In genomic region chr7:117791877-117792780, GRCh38 we compare ENCODE assay signal across 1 cellular context.
TF ChIP-seq lines count a peak whose summit lies in the region.

No MANE protein-coding gene starts in this region.

TF ChIP-seq in K562, 482 proteins besides CTCF, POLR2A, EP300 and RAD21 (continued from another document and continues in another):
- TF ChIP-seq ZBTB11 (CRISPR knock-in tag; IDR thresholded peaks at IDR 0.05): peak in 1 of 3 experiments; percentile 76; a peak in 2 of 6 replicates
- TF ChIP-seq CTBP1 (IDR thresholded peaks at IDR 0.05; ENCODE audit: borderline replicate concordance): peak; percentile 98
- peak; percentile 100 for TF ChIP-seq ZNF316 (IDR thresholded peaks at IDR 0.05)
- 0 out of 2 replicates have a peak, but pooled peaks have one; percentile 43 for TF ChIP-seq ZFPM2 (CRISPR knock-in tag; IDR thresholded peaks at IDR 0.05)
- no peak for TF ChIP-seq POLR2AphosphoS2 (IDR thresholded peaks at IDR 0.05; ENCODE audit: low read length)
- no peak for TF ChIP-seq ZNF76 (CRISPR knock-in tag; IDR thresholded peaks at IDR 0.05; ENCODE audit: borderline replicate concordance)
- TF ChIP-seq ESRRB (CRISPR knock-in tag; IDR thresholded peaks at IDR 0.05; ENCODE audit: borderline replicate concordance): no peak
- peak; percentile 80 for TF ChIP-seq CREB3 (tag; conservative IDR thresholded peaks at IDR 0.05; ENCODE audit: low read depth)
- TF ChIP-seq JUNB (CRISPR knock-in tag; conservative IDR thresholded peaks at IDR 0.05): no peak
- TF ChIP-seq ZFX (CRISPR knock-in tag; IDR thresholded peaks at IDR 0.05): no peak
- TF ChIP-seq CHD4 (IDR thresholded peaks at IDR 0.05; ENCODE audit: insufficient read depth, insufficient replicate concordance, low read depth, low read length, poor library complexity, severe bottlenecking): no peak
- TF ChIP-seq ZNF695 (CRISPR knock-in tag; IDR thresholded peaks at IDR 0.05): no peak
- TF ChIP-seq XRCC3 (IDR thresholded peaks at IDR 0.05): no peak
- 0 out of 2 replicates have a peak, but pooled peaks have one; percentile 43 for TF ChIP-seq ATF6 (CRISPR knock-in tag; IDR thresholded peaks at IDR 0.05)
- TF ChIP-seq SREBF2 (CRISPR knock-in tag; IDR thresholded peaks at IDR 0.05): no peak; the same call in 1 of the 2 replicates
- TF ChIP-seq ZNF347 (CRISPR knock-in tag; IDR thresholded peaks at IDR 0.05; ENCODE audit: low read depth): no peak
- TF ChIP-seq TBP (optimal IDR thresholded peaks at IDR 0.05; ENCODE audit: low read depth, low read length): peak; percentile 32
- TF ChIP-seq ZNF174 (CRISPR knock-in tag; IDR thresholded peaks at IDR 0.05): no peak
- TF ChIP-seq IRF9 (tag; IDR thresholded peaks at IDR 0.05): no peak
- no peak for TF ChIP-seq ZNF785 (CRISPR knock-in tag; IDR thresholded peaks at IDR 0.05)
- no peak for TF ChIP-seq BRF2 (IDR thresholded peaks at IDR 0.05; ENCODE audit: borderline replicate concordance, insufficient read depth, insufficient read length)
- TF ChIP-seq MED1 (CRISPR knock-in tag; IDR thresholded peaks at IDR 0.05; ENCODE audit: borderline replicate concordance): no peak
- TF ChIP-seq ATF7 (IDR thresholded peaks at IDR 0.05): peak; percentile 89
- TF ChIP-seq MIER1 (IDR thresholded peaks at IDR 0.05; ENCODE audit: low read depth): no peak; the same call in 1 of the 2 replicates
- peak; percentile 98 for TF ChIP-seq HDAC2 (IDR thresholded peaks at IDR 0.05)
- TF ChIP-seq, protein P1, sequence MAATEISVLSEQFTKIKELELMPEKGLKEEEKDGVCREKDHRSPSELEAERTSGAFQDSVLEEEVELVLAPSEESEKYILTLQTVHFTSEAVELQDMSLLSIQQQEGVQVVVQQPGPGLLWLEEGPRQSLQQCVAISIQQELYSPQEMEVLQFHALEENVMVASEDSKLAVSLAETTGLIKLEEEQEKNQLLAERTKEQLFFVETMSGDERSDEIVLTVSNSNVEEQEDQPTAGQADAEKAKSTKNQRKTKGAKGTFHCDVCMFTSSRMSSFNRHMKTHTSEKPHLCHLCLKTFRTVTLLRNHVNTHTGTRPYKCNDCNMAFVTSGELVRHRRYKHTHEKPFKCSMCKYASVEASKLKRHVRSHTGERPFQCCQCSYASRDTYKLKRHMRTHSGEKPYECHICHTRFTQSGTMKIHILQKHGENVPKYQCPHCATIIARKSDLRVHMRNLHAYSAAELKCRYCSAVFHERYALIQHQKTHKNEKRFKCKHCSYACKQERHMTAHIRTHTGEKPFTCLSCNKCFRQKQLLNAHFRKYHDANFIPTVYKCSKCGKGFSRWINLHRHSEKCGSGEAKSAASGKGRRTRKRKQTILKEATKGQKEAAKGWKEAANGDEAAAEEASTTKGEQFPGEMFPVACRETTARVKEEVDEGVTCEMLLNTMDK (IDR thresholded peaks at IDR 0.05; ENCODE audit: borderline replicate concordance, insufficient read depth, low read depth, low read length, poor library complexity, severe bottlenecking): no peak
- no peak for TF ChIP-seq SETDB1 (IDR thresholded peaks at IDR 0.05; ENCODE audit: low read length)
- peak; percentile 89 to 94; a peak in 3 of 4 replicates for TF ChIP-seq TBL1XR1 (IDR thresholded peaks at IDR 0.05; ENCODE audit: low read length in 2 of 2)
- TF ChIP-seq KAT8 (IDR thresholded peaks at IDR 0.05; ENCODE audit: low read depth): no peak
- no peak for TF ChIP-seq ZNF324 (CRISPR knock-in tag; IDR thresholded peaks at IDR 0.05)
- peak; percentile 67 for TF ChIP-seq NEUROD1 (IDR thresholded peaks at IDR 0.05; ENCODE audit: borderline replicate concordance, low read depth, low read length, partially characterized antibody)
- no peak for TF ChIP-seq RBM25 (IDR thresholded peaks at IDR 0.05; ENCODE audit: low read depth, low read length, severe bottlenecking)
- no peak for TF ChIP-seq RBM17 (IDR thresholded peaks at IDR 0.05; ENCODE audit: borderline replicate concordance, low read depth, low read length)
- TF ChIP-seq MTA2 (IDR thresholded peaks at IDR 0.05; ENCODE audit: low read depth): peak; percentile 94
- TF ChIP-seq RAD51 (IDR thresholded peaks at IDR 0.05; ENCODE audit: borderline replicate concordance, low read depth): no peak
- no peak for TF ChIP-seq MXD1 (CRISPR knock-in tag; IDR thresholded peaks at IDR 0.05; ENCODE audit: borderline replicate concordance, poor library complexity, severe bottlenecking)
- peak; percentile 64; the same call in 1 of the 2 replicates for TF ChIP-seq ZNF764 (CRISPR knock-in tag; IDR thresholded peaks at IDR 0.05; ENCODE audit: low read depth)
- TF ChIP-seq PHF20 (IDR thresholded peaks at IDR 0.05; ENCODE audit: partially characterized antibody): no peak
- TF ChIP-seq CREB5 (CRISPR knock-in tag; IDR thresholded peaks at IDR 0.05): no peak
- 0 out of 4 replicates have a peak, but pooled peaks of 1 of the 2 experiments have one; percentile 43 for TF ChIP-seq SRF (CRISPR knock-in tag; IDR thresholded peaks at IDR 0.05)
- TF ChIP-seq YBX1 (IDR thresholded peaks at IDR 0.05): no peak
- TF ChIP-seq NFATC3 (IDR thresholded peaks at IDR 0.05): no peak
- TF ChIP-seq ZNF511 (CRISPR knock-in tag; IDR thresholded peaks at IDR 0.05): no peak
- no peak for TF ChIP-seq SRSF7 (optimal IDR thresholded peaks at IDR 0.05; ENCODE audit: low read depth, low read length)
- no peak for TF ChIP-seq DACH1 (IDR thresholded peaks at IDR 0.05; ENCODE audit: partially characterized antibody)
- TF ChIP-seq NR3C1 (CRISPR knock-in tag; IDR thresholded peaks at IDR 0.05): no peak
- TF ChIP-seq, protein P2, sequence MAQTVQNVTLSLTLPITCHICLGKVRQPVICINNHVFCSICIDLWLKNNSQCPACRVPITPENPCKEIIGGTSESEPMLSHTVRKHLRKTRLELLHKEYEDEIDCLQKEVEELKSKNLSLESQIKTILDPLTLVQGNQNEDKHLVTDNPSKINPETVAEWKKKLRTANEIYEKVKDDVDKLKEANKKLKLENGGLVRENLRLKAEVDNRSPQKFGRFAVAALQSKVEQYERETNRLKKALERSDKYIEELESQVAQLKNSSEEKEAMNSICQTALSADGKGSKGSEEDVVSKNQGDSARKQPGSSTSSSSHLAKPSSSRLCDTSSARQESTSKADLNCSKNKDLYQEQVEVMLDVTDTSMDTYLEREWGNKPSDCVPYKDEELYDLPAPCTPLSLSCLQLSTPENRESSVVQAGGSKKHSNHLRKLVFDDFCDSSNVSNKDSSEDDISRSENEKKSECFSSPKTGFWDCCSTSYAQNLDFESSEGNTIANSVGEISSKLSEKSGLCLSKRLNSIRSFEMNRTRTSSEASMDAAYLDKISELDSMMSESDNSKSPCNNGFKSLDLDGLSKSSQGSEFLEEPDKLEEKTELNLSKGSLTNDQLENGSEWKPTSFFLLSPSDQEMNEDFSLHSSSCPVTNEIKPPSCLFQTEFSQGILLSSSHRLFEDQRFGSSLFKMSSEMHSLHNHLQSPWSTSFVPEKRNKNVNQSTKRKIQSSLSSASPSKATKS (CRISPR knock-in tag; IDR thresholded peaks at IDR 0.05): no peak
- TF ChIP-seq CCNT2 (IDR thresholded peaks at IDR 0.05; ENCODE audit: borderline replicate concordance, extremely low read depth, insufficient read length, low read depth, low read length): peak; percentile 95
- 0 out of 2 replicates have a peak, but pooled peaks have one; percentile 51 for TF ChIP-seq CBX5 (IDR thresholded peaks at IDR 0.05; ENCODE audit: borderline replicate concordance, low read depth)
- no peak for TF ChIP-seq ZNF212 (CRISPR knock-in tag; IDR thresholded peaks at IDR 0.05)
- TF ChIP-seq CHCHD3 (CRISPR knock-in tag; IDR thresholded peaks at IDR 0.05): no peak
- no peak for TF ChIP-seq EGR1 (conservative IDR thresholded peaks at IDR 0.05)
- TF ChIP-seq HOMEZ (CRISPR knock-in tag; IDR thresholded peaks at IDR 0.05): no peak
- TF ChIP-seq NFRKB (IDR thresholded peaks at IDR 0.05; ENCODE audit: low read depth): no peak
